15 cellular contexts compared by ENCODE assay signal in the genomic region with DNA sequence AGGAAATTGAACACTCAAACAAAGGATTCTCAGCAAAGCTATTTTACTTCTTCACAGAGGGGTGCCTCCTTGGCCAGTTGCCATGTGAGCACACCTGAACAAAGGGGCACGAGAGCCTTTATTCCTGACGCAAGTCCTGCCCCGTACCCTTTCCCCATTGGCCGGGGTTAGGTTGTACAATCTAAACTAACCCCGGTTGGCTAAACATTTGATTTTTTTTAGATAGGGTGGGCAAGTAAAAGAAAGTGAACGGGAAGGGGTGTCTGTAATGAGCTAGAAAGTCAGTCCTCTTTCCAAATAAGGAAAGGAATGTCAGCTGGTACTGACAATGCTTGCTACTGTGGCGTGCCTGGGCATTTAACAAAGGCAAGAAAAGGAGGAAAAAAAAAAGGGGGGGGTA.
"Had no signal": no experiment of that assay in that cellular context is flagged by ENCODE, and none has a peak within 500 bp of the region (broad histone marks: within the 10 kb centered on the region; RNA-seq: fewer than 3 reads in every experiment).

No MANE protein-coding gene starts in this region.

- H3K4me1 ChIP-seq: adrenal gland, body of pancreas, foreskin keratinocyte had no signal

- ATAC-seq: body of pancreas; foreskin keratinocyte; stimulated activated naive B cell treated with anti-CD40 and anti-IgM and Interleukin-4, amounts not matched to agents 10 μg/mL and 1 μg/mL and 100 μg/mL, for 72 hours had no signal

- H3K27me3 ChIP-seq: adrenal gland, body of pancreas, foreskin keratinocyte, thyroid gland had no signal

- H3K27ac ChIP-seq: adrenal gland, body of pancreas, foreskin keratinocyte, thyroid gland had no signal

- DNase-seq: activated CD4-positive, alpha-beta memory T cell treated with anti-CD3 and anti-CD28 coated beads for 36 hours; activated effector memory CD4-positive, alpha-beta T cell treated with Interleukin-2 at 50 U/mL for 16 hours; activated T-cell treated with anti-CD3 and anti-CD28 coated beads, Interleukin-2, amount 50 U/mL, for 24 hours; adrenal gland; body of pancreas; cortex of kidney; effector CD8-positive, alpha-beta T cell; foreskin keratinocyte; glutamatergic neuron; islet precursor cell; posterior cingulate gyrus; stimulated activated CD4-positive, alpha-beta T cell treated with anti-CD3 and anti-CD28 coated beads, Interleukin-4, amount 100 ng/mL, for 1 hour; stimulated activated naive B cell treated with anti-CD40 and anti-IgM and Interleukin-4, amounts not matched to agents 10 μg/mL and 1 μg/mL and 100 μg/mL, for 72 hours; thyroid gland had no signal

- H3K36me3 ChIP-seq: adrenal gland, thyroid gland had no signal

- H3K4me3 ChIP-seq: adrenal gland, body of pancreas, lung, thyroid gland had no signal

- H3K9me3 ChIP-seq: adrenal gland, body of pancreas, thyroid gland had no signal
